Comparison of ENCODE assay signal across 1 cellular context in the genomic region with DNA sequence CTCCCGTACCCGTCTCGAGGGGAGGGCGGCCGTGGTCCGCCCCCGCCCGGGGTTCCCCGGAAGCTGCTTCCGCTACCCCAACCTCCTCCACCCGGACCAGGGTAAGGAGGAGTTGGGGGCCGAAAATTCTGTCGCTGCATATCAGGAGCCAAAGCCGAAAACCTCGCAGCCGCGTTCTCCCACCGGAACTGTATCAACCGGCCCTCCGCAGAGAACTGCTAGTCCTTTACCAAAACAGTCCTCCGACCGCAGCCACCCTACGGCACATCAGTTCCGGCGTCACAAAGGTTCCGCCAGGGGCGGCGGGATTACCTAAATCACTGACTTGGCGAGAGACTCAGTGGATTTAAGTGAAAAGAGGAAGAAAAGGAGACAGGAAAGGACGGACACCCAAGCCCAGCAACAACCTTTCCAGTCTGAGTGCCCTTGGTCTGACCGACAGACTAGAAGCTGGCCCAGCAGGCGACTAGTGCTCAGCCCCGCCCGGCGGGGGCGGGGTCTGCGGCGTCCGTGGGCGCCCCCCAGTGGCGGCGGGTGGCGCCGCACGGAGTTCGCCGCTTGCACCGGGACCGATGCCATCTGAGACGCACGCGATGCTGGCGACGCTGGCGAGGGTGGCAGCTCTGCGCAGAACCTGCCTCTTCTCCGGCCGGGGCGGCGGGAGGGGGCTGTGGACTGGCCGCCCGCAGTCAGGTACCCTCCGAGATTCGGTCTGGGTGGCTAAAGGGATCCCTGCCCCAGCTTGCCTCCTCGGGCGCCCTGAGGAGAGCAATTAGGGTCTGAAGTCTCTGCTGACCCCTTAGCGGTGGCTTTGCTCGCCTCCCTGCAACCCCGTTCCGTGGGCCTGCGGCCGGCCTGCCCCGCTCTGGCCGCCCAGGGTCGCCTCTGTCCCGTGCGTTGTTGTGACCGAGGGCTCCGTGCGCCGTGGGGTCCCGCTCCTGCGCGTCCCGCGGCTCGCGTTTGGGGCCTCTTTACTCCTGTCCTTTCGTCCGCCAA.
TF ChIP-seq lines count a peak whose summit lies in the region.

A gene (minus strand): TSS at position 195 of the 996 bp plus-strand sequence. CDS start 55 bp downstream, at position 140.
A gene (plus strand): TSS at position 578 of the 996 bp plus-strand sequence.

TF ChIP-seq in K562, 482 proteins besides CTCF, POLR2A, EP300 and RAD21 (continues in another document):
- TF ChIP-seq, protein P1, sequence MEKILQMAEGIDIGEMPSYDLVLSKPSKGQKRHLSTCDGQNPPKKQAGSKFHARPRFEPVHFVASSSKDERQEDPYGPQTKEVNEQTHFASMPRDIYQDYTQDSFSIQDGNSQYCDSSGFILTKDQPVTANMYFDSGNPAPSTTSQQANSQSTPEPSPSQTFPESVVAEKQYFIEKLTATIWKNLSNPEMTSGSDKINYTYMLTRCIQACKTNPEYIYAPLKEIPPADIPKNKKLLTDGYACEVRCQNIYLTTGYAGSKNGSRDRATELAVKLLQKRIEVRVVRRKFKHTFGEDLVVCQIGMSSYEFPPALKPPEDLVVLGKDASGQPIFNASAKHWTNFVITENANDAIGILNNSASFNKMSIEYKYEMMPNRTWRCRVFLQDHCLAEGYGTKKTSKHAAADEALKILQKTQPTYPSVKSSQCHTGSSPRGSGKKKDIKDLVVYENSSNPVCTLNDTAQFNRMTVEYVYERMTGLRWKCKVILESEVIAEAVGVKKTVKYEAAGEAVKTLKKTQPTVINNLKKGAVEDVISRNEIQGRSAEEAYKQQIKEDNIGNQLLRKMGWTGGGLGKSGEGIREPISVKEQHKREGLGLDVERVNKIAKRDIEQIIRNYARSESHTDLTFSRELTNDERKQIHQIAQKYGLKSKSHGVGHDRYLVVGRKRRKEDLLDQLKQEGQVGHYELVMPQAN (IDR thresholded peaks at IDR 0.05; ENCODE audit: borderline replicate concordance): peak; percentile 43; the same call in 1 of the 2 replicates
- TF ChIP-seq ZNF586 (CRISPR knock-in tag; conservative IDR thresholded peaks at IDR 0.05) (no peak), NR1H2 (CRISPR knock-in tag; IDR thresholded peaks at IDR 0.05) (no peak), ZNF57 (CRISPR knock-in tag; IDR thresholded peaks at IDR 0.05) (no peak), STAT5B (CRISPR knock-in tag; IDR thresholded peaks at IDR 0.05) (no peak), GABPB1 (CRISPR knock-in tag; IDR thresholded peaks at IDR 0.05) (peak; percentile 97), THRAP3 (IDR thresholded peaks at IDR 0.05; ENCODE audit: borderline replicate concordance) (no peak), HMG20A (CRISPR knock-in tag; conservative IDR thresholded peaks at IDR 0.05) (no peak), TAF1 (IDR thresholded peaks at IDR 0.05; ENCODE audit: control insufficient read depth, extremely low read depth, insufficient read depth, low read length, severe bottlenecking) (peak; percentile 99), ZNF134 (CRISPR knock-in tag; conservative IDR thresholded peaks at IDR 0.05) (no peak), SIX5 (IDR thresholded peaks at IDR 0.05; ENCODE audit: borderline replicate concordance in 1 of 2, insufficient read depth in 1 of 2, low read depth in 1 of 2, low read length in 2 of 2) (peak; percentile 47 to 52; a peak in 2 of 4 replicates), ZNF184 (CRISPR knock-in tag; IDR thresholded peaks at IDR 0.05) (no peak), ZFP30 (CRISPR knock-in tag; IDR thresholded peaks at IDR 0.05; ENCODE audit: borderline replicate concordance) (no peak), NONO (IDR thresholded peaks at IDR 0.05; ENCODE audit: low read depth in 2 of 2, low read length in 1 of 2) (0 out of 4 replicates have a peak, but pooled peaks of 1 of the 2 experiments have one; percentile 7), ZNF785 (CRISPR knock-in tag; IDR thresholded peaks at IDR 0.05) (no peak), POLR2AphosphoS2 (IDR thresholded peaks at IDR 0.05; ENCODE audit: low read length) (no peak), SRSF9 (IDR thresholded peaks at IDR 0.05; ENCODE audit: borderline replicate concordance, low read depth, low read length) (no peak), MED1 (CRISPR knock-in tag; IDR thresholded peaks at IDR 0.05; ENCODE audit: borderline replicate concordance) (no peak), WHSC1 (IDR thresholded peaks at IDR 0.05; ENCODE audit: low read length) (no peak), CREBBP (IDR thresholded peaks at IDR 0.05; ENCODE audit: low read depth, low read length) (no peak), TCFL5 (CRISPR knock-in tag; conservative IDR thresholded peaks at IDR 0.05) (no peak), MBD2 (IDR thresholded peaks at IDR 0.05; ENCODE audit: borderline replicate concordance, low read depth) (peak; percentile 82), SREBF2 (CRISPR knock-in tag; IDR thresholded peaks at IDR 0.05) (no peak), RBM15 (IDR thresholded peaks at IDR 0.05; ENCODE audit: insufficient read depth, low read length) (no peak), ZNF175 (CRISPR knock-in tag; IDR thresholded peaks at IDR 0.05; ENCODE audit: low read depth) (no peak), ZEB2 (IDR thresholded peaks at IDR 0.05) (peak; percentile 98), ZNF133 (CRISPR knock-in tag; IDR thresholded peaks at IDR 0.05) (no peak), ETS2 (tag; IDR thresholded peaks at IDR 0.05; ENCODE audit: borderline replicate concordance, poor library complexity, severe bottlenecking) (no peak), POLR2G (IDR thresholded peaks at IDR 0.05; ENCODE audit: low read depth, low read length) (peak; percentile 87), NCOA4 (IDR thresholded peaks at IDR 0.05; ENCODE audit: partially characterized antibody) (no peak), ESRRA (IDR thresholded peaks at IDR 0.05; ENCODE audit: borderline replicate concordance, low read depth) (peak; percentile 98), GABPA (tag; conservative IDR thresholded peaks at IDR 0.05; ENCODE audit: low read depth) (peak; percentile 98), ZNF77 (CRISPR knock-in tag; IDR thresholded peaks at IDR 0.05) (no peak), CTBP1 (IDR thresholded peaks at IDR 0.05; ENCODE audit: borderline replicate concordance) (peak; percentile 80), ZFPM2 (CRISPR knock-in tag; IDR thresholded peaks at IDR 0.05) (no peak)
- TF ChIP-seq, protein P2, sequence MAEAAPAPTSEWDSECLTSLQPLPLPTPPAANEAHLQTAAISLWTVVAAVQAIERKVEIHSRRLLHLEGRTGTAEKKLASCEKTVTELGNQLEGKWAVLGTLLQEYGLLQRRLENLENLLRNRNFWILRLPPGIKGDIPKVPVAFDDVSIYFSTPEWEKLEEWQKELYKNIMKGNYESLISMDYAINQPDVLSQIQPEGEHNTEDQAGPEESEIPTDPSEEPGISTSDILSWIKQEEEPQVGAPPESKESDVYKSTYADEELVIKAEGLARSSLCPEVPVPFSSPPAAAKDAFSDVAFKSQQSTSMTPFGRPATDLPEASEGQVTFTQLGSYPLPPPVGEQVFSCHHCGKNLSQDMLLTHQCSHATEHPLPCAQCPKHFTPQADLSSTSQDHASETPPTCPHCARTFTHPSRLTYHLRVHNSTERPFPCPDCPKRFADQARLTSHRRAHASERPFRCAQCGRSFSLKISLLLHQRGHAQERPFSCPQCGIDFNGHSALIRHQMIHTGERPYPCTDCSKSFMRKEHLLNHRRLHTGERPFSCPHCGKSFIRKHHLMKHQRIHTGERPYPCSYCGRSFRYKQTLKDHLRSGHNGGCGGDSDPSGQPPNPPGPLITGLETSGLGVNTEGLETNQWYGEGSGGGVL (CRISPR knock-in tag; IDR thresholded peaks at IDR 0.05): no peak
- TF ChIP-seq, protein P3, sequence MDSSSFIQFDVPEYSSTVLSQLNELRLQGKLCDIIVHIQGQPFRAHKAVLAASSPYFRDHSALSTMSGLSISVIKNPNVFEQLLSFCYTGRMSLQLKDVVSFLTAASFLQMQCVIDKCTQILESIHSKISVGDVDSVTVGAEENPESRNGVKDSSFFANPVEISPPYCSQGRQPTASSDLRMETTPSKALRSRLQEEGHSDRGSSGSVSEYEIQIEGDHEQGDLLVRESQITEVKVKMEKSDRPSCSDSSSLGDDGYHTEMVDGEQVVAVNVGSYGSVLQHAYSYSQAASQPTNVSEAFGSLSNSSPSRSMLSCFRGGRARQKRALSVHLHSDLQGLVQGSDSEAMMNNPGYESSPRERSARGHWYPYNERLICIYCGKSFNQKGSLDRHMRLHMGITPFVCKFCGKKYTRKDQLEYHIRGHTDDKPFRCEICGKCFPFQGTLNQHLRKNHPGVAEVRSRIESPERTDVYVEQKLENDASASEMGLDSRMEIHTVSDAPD (CRISPR knock-in tag; IDR thresholded peaks at IDR 0.05): no peak
- TF ChIP-seq, protein P4, sequence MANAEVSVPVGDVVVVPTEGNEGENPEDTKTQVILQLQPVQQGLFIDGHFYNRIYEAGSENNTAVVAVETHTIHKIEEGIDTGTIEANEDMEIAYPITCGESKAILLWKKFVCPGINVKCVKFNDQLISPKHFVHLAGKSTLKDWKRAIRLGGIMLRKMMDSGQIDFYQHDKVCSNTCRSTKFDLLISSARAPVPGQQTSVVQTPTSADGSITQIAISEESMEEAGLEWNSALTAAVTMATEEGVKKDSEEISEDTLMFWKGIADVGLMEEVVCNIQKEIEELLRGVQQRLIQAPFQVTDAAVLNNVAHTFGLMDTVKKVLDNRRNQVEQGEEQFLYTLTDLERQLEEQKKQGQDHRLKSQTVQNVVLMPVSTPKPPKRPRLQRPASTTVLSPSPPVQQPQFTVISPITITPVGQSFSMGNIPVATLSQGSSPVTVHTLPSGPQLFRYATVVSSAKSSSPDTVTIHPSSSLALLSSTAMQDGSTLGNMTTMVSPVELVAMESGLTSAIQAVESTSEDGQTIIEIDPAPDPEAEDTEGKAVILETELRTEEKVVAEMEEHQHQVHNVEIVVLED (CRISPR knock-in tag; IDR thresholded peaks at IDR 0.05): peak; percentile 54
- TF ChIP-seq, protein P5, sequence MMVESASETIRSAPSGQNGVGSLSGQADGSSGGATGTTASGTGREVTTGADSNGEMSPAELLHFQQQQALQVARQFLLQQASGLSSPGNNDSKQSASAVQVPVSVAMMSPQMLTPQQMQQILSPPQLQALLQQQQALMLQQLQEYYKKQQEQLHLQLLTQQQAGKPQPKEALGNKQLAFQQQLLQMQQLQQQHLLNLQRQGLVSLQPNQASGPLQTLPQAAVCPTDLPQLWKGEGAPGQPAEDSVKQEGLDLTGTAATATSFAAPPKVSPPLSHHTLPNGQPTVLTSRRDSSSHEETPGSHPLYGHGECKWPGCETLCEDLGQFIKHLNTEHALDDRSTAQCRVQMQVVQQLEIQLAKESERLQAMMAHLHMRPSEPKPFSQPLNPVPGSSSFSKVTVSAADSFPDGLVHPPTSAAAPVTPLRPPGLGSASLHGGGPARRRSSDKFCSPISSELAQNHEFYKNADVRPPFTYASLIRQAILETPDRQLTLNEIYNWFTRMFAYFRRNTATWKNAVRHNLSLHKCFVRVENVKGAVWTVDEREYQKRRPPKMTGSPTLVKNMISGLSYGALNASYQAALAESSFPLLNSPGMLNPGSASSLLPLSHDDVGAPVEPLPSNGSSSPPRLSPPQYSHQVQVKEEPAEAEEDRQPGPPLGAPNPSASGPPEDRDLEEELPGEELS (CRISPR knock-in tag; IDR thresholded peaks at IDR 0.05; ENCODE audit: borderline replicate concordance): no peak
- TF ChIP-seq, protein P6, sequence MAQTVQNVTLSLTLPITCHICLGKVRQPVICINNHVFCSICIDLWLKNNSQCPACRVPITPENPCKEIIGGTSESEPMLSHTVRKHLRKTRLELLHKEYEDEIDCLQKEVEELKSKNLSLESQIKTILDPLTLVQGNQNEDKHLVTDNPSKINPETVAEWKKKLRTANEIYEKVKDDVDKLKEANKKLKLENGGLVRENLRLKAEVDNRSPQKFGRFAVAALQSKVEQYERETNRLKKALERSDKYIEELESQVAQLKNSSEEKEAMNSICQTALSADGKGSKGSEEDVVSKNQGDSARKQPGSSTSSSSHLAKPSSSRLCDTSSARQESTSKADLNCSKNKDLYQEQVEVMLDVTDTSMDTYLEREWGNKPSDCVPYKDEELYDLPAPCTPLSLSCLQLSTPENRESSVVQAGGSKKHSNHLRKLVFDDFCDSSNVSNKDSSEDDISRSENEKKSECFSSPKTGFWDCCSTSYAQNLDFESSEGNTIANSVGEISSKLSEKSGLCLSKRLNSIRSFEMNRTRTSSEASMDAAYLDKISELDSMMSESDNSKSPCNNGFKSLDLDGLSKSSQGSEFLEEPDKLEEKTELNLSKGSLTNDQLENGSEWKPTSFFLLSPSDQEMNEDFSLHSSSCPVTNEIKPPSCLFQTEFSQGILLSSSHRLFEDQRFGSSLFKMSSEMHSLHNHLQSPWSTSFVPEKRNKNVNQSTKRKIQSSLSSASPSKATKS (CRISPR knock-in tag; IDR thresholded peaks at IDR 0.05): no peak
- TF ChIP-seq, protein P7, sequence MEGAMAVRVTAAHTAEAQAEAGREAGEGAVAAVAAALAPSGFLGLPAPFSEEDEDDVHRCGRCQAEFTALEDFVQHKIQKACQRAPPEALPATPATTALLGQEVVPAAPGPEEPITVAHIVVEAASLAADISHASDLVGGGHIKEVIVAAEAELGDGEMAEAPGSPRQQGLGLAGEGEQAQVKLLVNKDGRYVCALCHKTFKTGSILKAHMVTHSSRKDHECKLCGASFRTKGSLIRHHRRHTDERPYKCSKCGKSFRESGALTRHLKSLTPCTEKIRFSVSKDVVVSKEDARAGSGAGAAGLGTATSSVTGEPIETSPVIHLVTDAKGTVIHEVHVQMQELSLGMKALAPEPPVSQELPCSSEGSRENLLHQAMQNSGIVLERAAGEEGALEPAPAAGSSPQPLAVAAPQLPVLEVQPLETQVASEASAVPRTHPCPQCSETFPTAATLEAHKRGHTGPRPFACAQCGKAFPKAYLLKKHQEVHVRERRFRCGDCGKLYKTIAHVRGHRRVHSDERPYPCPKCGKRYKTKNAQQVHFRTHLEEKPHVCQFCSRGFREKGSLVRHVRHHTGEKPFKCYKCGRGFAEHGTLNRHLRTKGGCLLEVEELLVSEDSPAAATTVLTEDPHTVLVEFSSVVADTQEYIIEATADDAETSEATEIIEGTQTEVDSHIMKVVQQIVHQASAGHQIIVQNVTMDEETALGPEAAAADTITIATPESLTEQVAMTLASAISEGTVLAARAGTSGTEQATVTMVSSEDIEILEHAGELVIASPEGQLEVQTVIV (CRISPR knock-in tag; IDR thresholded peaks at IDR 0.05; ENCODE audit: borderline replicate concordance): no peak
- TF ChIP-seq, protein P8, sequence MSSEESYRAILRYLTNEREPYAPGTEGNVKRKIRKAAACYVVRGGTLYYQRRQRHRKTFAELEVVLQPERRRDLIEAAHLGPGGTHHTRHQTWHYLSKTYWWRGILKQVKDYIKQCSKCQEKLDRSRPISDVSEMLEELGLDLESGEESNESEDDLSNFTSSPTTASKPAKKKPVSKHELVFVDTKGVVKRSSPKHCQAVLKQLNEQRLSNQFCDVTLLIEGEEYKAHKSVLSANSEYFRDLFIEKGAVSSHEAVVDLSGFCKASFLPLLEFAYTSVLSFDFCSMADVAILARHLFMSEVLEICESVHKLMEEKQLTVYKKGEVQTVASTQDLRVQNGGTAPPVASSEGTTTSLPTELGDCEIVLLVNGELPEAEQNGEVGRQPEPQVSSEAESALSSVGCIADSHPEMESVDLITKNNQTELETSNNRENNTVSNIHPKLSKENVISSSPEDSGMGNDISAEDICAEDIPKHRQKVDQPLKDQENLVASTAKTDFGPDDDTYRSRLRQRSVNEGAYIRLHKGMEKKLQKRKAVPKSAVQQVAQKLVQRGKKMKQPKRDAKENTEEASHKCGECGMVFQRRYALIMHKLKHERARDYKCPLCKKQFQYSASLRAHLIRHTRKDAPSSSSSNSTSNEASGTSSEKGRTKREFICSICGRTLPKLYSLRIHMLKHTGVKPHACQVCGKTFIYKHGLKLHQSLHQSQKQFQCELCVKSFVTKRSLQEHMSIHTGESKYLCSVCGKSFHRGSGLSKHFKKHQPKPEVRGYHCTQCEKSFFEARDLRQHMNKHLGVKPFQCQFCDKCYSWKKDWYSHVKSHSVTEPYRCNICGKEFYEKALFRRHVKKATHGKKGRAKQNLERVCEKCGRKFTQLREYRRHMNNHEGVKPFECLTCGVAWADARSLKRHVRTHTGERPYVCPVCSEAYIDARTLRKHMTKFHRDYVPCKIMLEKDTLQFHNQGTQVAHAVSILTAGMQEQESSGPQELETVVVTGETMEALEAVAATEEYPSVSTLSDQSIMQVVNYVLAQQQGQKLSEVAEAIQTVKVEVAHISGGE (CRISPR knock-in tag; IDR thresholded peaks at IDR 0.05): peak; percentile 98 to 100 (median 99)
